ENCODE assay signal across 22 cellular contexts in the genomic region with DNA sequence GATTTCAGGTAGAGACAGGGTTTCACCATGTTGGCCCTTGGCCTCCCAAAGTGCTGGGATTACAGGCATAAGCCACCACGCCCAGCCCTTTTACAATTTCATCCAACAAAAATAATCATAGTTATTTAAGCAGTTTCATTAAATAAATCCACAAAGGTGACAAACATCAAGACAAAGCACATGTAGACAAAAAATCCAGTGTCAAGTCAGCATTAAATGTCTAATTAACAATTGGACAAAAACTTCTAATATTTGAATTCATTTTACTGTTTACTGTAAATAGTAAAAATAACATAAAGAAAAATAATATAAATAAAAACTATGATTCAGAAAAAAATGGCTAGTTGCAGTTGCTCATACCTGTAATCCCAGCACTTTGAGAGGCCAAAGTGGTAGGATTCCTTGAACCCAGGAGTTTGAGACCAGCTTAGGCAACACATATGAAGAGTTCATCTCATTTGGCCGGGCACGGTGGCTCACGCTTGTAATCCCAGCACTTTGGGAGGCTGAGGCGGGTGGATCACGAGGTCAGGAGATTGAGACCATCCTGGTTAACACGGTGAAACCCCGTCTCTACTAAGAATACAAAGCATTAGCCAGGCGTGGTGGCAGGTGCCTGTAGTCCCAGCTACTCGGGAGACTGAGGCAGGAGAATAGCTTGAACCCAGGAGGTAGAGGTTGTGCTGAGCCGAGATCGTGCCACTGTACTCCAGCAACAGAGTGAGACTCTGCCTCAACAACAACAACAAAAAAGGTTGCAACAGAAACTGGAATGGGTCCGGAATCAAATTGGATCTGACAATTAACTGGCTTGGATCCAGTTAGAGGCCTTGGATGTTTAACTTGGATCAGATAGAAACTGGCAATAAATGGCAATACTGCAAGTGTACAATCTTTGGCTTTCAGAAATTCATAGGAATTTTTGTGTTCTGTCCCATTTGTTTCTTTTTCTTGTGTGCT.
"Had no signal": no experiment of that assay in that cellular context is flagged by ENCODE, and none has a peak within 500 bp of the region (broad histone marks: within the 10 kb centered on the region; RNA-seq: fewer than 3 reads in every experiment).

No MANE protein-coding gene starts in this region.

- H3K36me3 ChIP-seq: heart left ventricle, neutrophil, spleen, tibial artery, upper lobe of left lung, uterus had no signal

- H3K9me3 ChIP-seq: heart left ventricle, mucosa of descending colon, neutrophil, psoas muscle, spleen, tibial artery, upper lobe of left lung, uterus had no signal

- H3K27ac ChIP-seq: coronary artery, dorsolateral prefrontal cortex, heart left ventricle, neutrophil, psoas muscle, spleen, tibial artery, upper lobe of left lung, uterus had no signal

- H3K27me3 ChIP-seq: dorsolateral prefrontal cortex, heart left ventricle, neutrophil, spleen, tibial artery, upper lobe of left lung, uterus had no signal

- DNase-seq: dorsolateral prefrontal cortex; effector CD8-positive, alpha-beta T cell; foreskin fibroblast; heart left ventricle; hippocampal formation; left colon; mammary epithelial cell; mucosa of descending colon; naive thymus-derived CD8-positive, alpha-beta T cell; psoas muscle; retina; stimulated activated CD4-positive, alpha-beta T cell treated with anti-CD3 and anti-CD28 coated beads, Interleukin-15, amount 100 ng/mL, for 24 hours; stimulated activated CD4-positive, alpha-beta T cell treated with anti-CD3 and anti-CD28 coated beads, Interleukin-1b, Interleukin-23, amount 100 ng/mL, for 48 hours; stimulated activated CD4-positive, alpha-beta T cell treated with anti-CD3 and anti-CD28 coated beads, Interleukin-4, amount 100 ng/mL, for 24 hours; tibial artery; upper lobe of left lung; uterus had no signal

- H3K4me3 ChIP-seq: coronary artery, dorsolateral prefrontal cortex, heart left ventricle, mucosa of descending colon, psoas muscle, spleen, tibial artery, upper lobe of left lung, uterus had no signal

- H3K4me1 ChIP-seq: heart left ventricle, psoas muscle, spleen, upper lobe of left lung, uterus had no signal

- ATAC-seq: heart left ventricle; left colon; mucosa of descending colon; naive thymus-derived CD8-positive, alpha-beta T cell; psoas muscle; sciatic nerve; stimulated activated memory B cell treated with anti-CD40 and anti-IgM and Interleukin-4, amounts not matched to agents 10 μg/mL and 1 μg/mL and 100 μg/mL, for 72 hours had no signal
